In the genomic region with DNA sequence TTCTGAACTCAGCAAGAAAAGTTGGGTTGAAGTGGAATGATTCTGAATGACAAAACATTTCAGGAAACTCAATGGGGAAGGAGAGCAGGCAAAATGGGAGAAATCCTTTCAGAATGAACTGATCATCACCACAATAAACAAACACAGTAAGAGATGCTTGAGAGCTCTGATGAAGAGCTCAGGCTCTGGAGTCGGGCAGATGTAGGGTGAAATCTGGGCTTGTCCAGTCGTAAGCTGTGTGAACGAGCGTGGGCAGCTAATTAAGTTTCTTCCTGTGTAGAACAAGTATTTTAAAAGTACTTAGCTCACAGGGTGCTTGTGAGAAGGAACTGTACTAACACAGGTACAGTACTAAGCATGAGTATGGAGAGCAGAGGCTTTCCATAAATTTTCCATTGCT, we compare ENCODE assay signal across 25 cellular contexts.
DNase-seq lines count a peak whose midpoint lies in the region; ATAC-seq, FAIRE-seq and TF ChIP-seq lines count a peak whose summit lies in the region.
"Had no signal": no experiment of that assay in that cellular context is flagged by ENCODE, and none has a peak within 500 bp of the region (broad histone marks: within the 10 kb centered on the region; RNA-seq: fewer than 3 reads in every experiment).

No MANE protein-coding gene starts in this region.

- H3K36me3 Mint-ChIP-seq in Caco-2 (ENCODE audit: insufficient read depth, unreplicated experiment), result peaks cover 40% of the 10 kb centered on the region
- H3K36me3 Mint-ChIP-seq in activated B cell treated with CpG ODN at 0.5 μM for 24 hours (ENCODE audit: low read depth), result peaks cover 58% of the 10 kb centered on the region
- peaks cover 21% of the 10 kb centered on the region for H3K36me3 Mint-ChIP-seq in nephron (ENCODE audit: low read depth)

- intact Hi-C loops in Caco-2 (cut with micrococcal nuclease; ENCODE audit: unreplicated experiment) (no loop called here), activated B cell treated with CpG ODN at 0.5 μM for 24 hours (cut with micrococcal nuclease) (no loop called here)

- H3K9me3 ChIP-seq in Caco-2, result no peaks in the 10 kb centered on the region
- H3K9me3 ChIP-seq: breast epithelium, colonic mucosa, prostate gland, sigmoid colon had no signal

- H3K27me3 Mint-ChIP-seq in Caco-2 (ENCODE audit: insufficient read depth, unreplicated experiment) (no peaks in the 10 kb centered on the region), activated B cell treated with CpG ODN at 0.5 μM for 24 hours (no peaks in the 10 kb centered on the region), nephron (ENCODE audit: low read depth) (no peaks in the 10 kb centered on the region)
- H3K27me3 Mint-ChIP-seq: effector memory CD8-positive, alpha-beta T cell had no signal

- peak overlapping the region; percentile 81 for H3K27ac Mint-ChIP-seq in Caco-2 (ENCODE audit: unreplicated experiment)
- peak overlapping the region; percentile 36 for H3K27ac Mint-ChIP-seq in activated B cell treated with CpG ODN at 0.5 μM for 24 hours
- peak overlapping the region; percentile 5 to 8 (median 6) for H3K27ac Mint-ChIP-seq in nephron
- H3K27ac Mint-ChIP-seq: effector memory CD8-positive, alpha-beta T cell; immature natural killer cell; neural progenitor cell had no signal

- ATAC-seq in activated B cell treated with CpG ODN at 0.5 μM for 24 hours (ENCODE audit: low read depth) (no peak), GM19452 (IDR thresholded peaks at IDR 0.05; ENCODE audit: unreplicated experiment) (no peak), HG02571 (IDR thresholded peaks at IDR 0.05; ENCODE audit: unreplicated experiment) (no peak)
- ATAC-seq: effector memory CD8-positive, alpha-beta T cell; esophagus mucosa; foreskin keratinocyte; left ventricle myocardium superior had no signal

- CTCF ChIA-PET in Caco-2 (lab: Charles Lee), result no interaction called here
- CTCF ChIA-PET in activated B cell treated with CpG ODN at 0.5 μM for 24 hours (lab: Charles Lee), result no interaction called here

- BruUV-seq in Caco-2 (replicated peaks; lab: Mats Ljungman, UMichigan), result no TSS peak

- no peaks in the 10 kb centered on the region for H3K27me3 ChIP-seq in Caco-2 (replicated peaks; ENCODE audit: control insufficient read depth, insufficient read depth, low read length)
- H3K27me3 ChIP-seq: breast epithelium, colonic mucosa, foreskin keratinocyte, neural progenitor cell, sigmoid colon had no signal

- POLR2A ChIA-PET in Caco-2 (lab: Charles Lee), result no interaction called here
- POLR2A ChIA-PET in activated B cell treated with CpG ODN at 0.5 μM for 24 hours (lab: Charles Lee), result interaction anchor here (1.8 kb wide), 1 partner anchor 16 kb away, joined by 4 read pairs; no protein-coding TSS in a partner anchor

- TF ChIP-seq CTCF in Caco-2 (IDR thresholded peaks at IDR 0.05; ENCODE audit: insufficient read depth in 1 of 2, low read depth in 1 of 2, low read length in 1 of 2, severe bottlenecking in 1 of 2, unreplicated experiment in 1 of 2) (no peak), activated B cell treated with CpG ODN at 0.5 μM for 24 hours (IDR thresholded peaks at IDR 0.05) (no peak), nephron (IDR thresholded peaks at IDR 0.05; ENCODE audit: unreplicated experiment in 3 of 3) (no peak)

- H3K4me3 Mint-ChIP-seq in Caco-2 (ENCODE audit: unreplicated experiment), result no peak overlapping the region
- no peak overlapping the region for H3K4me3 Mint-ChIP-seq in activated B cell treated with CpG ODN at 0.5 μM for 24 hours
- H3K4me3 Mint-ChIP-seq in nephron, result peak overlapping the region in 1 of 3 experiments; percentile 10
- H3K4me3 Mint-ChIP-seq: effector memory CD8-positive, alpha-beta T cell; immature natural killer cell; neural progenitor cell had no signal

- H3K9me3 Mint-ChIP-seq in Caco-2 (ENCODE audit: unreplicated experiment) (no peaks in the 10 kb centered on the region), activated B cell treated with CpG ODN at 0.5 μM for 24 hours (no peaks in the 10 kb centered on the region), nephron (no peaks in the 10 kb centered on the region)
- H3K9me3 Mint-ChIP-seq: effector memory CD8-positive, alpha-beta T cell; immature natural killer cell; neural progenitor cell had no signal

- DNase-seq in NCI-H2029 treated with DMSO at 0.1 percent for 48 hours (lab: John Stamatoyannopoulos, UW) (peak; percentile 32), NCI-H2029 (lab: John Stamatoyannopoulos, UW) (no peak), Caco-2 (no peak), activated B cell treated with CpG ODN at 0.5 μM for 24 hours (no peak), urothelium cell line (ENCODE audit: low spot score) (no peak)
- DNase-seq: activated gamma-delta T cell; colonic mucosa; DMS79; effector memory CD8-positive, alpha-beta T cell; foreskin keratinocyte; GF-D8; GOT3; immature natural killer cell; left ventricle myocardium superior; NCI-H82; sigmoid colon; stimulated activated naive CD4-positive, alpha-beta T cell treated with Interleukin-2 at 50 U/mL for 16 hours had no signal

- peaks cover 46% of the 10 kb centered on the region for H3K4me1 Mint-ChIP-seq in Caco-2 (ENCODE audit: low read depth, unreplicated experiment)
- peaks cover 31% of the 10 kb centered on the region for H3K4me1 Mint-ChIP-seq in activated B cell treated with CpG ODN at 0.5 μM for 24 hours
- H3K4me1 Mint-ChIP-seq in nephron, result peaks cover 12% of the 10 kb centered on the region
- H3K4me1 Mint-ChIP-seq: immature natural killer cell had no signal

- no peaks in the 10 kb centered on the region; the same call in 1 of the 2 replicates for H3K36me3 ChIP-seq in Caco-2 (ENCODE audit: control insufficient read depth, insufficient read depth, low read length)
- H3K36me3 ChIP-seq: breast epithelium, colonic mucosa, neural progenitor cell, prostate gland had no signal

- FAIRE-seq in urothelium cell line (lab: Jason Lieb, UNC), result no peak
- FAIRE-seq: GM18507 had no signal

- H3K4me3 ChIP-seq in Caco-2 (ENCODE audit: low read depth, low read length), result no peak overlapping the region
- H3K4me3 ChIP-seq: breast epithelium, colonic mucosa, neural progenitor cell, prostate gland, sigmoid colon had no signal

- peaks cover 56% of the 10 kb centered on the region for H3K4me1 ChIP-seq in Caco-2
- H3K4me1 ChIP-seq: breast epithelium, colonic mucosa, foreskin keratinocyte, neural progenitor cell, prostate gland had no signal

Comparison
In these comparisons a context has a peak if more than half of its experiments do, and no peak if none do; other contexts are left out.
1. H3K27ac Mint-ChIP-seq: peak in every context shown above with its lines; median percentile 81 in Caco-2; 36 in activated B cell treated with CpG ODN at 0.5 μM for 24 hours; 6 in nephron.